In genomic region chr6:41811095-41811494, GRCh38 we compare ENCODE assay signal across 1 cellular context.
TF ChIP-seq lines count a peak whose summit lies in the region.

No MANE protein-coding gene starts in this region.

TF ChIP-seq in GM12878, 131 proteins besides CTCF, POLR2A, EP300 and RAD21:
- TF ChIP-seq RBBP5 (conservative IDR thresholded peaks at IDR 0.05) = no peak
- no peak for TF ChIP-seq ZNF622 (IDR thresholded peaks at IDR 0.05)
- no peak for TF ChIP-seq ASH2L (IDR thresholded peaks at IDR 0.05; ENCODE audit: borderline replicate concordance, low read depth)
- no peak for TF ChIP-seq IRF5 (IDR thresholded peaks at IDR 0.05; ENCODE audit: borderline replicate concordance)
- no peak for TF ChIP-seq ZNF24 (IDR thresholded peaks at IDR 0.05)
- no peak for TF ChIP-seq PRDM15 (CRISPR knock-in tag; IDR thresholded peaks at IDR 0.05)
- TF ChIP-seq NKRF (conservative IDR thresholded peaks at IDR 0.05) = no peak
- TF ChIP-seq PML (IDR thresholded peaks at IDR 0.05; ENCODE audit: low read length) = no peak
- TF ChIP-seq GATAD2B (conservative IDR thresholded peaks at IDR 0.05; ENCODE audit: low read depth) = no peak
- TF ChIP-seq HDGF (IDR thresholded peaks at IDR 0.05) = no peak
- TF ChIP-seq ZBTB40 (IDR thresholded peaks at IDR 0.05; ENCODE audit: borderline replicate concordance) = no peak
TF ChIP-seq in GM12878: peak in this region for 0.
